In genomic region chr10:3891396-3891795, GRCh38 we compare ENCODE assay signal across 1 cellular context.
TF ChIP-seq lines count a peak whose summit lies in the region.

No MANE protein-coding gene starts in this region.

TF ChIP-seq in K562, 482 proteins besides CTCF, POLR2A, EP300 and RAD21 (continued from another document):
- no peak for TF ChIP-seq REST (CRISPR knock-in tag; IDR thresholded peaks at IDR 0.05; ENCODE audit: low read depth)
- no peak for TF ChIP-seq YY1 (IDR thresholded peaks at IDR 0.05; ENCODE audit: borderline replicate concordance in 1 of 3, control insufficient read depth in 1 of 3, extremely low read depth in 1 of 3, insufficient read depth in 3 of 3, insufficient read length in 1 of 3, insufficient replicate concordance in 2 of 3, low read depth in 1 of 3, low read length in 2 of 3)
- no peak for TF ChIP-seq BCL6 (CRISPR knock-in tag; IDR thresholded peaks at IDR 0.05)
- TF ChIP-seq TCF7L2 (IDR thresholded peaks at IDR 0.05; ENCODE audit: low read depth, low read length), result no peak
- no peak for TF ChIP-seq SMC3 (conservative IDR thresholded peaks at IDR 0.05; ENCODE audit: insufficient read depth, low read depth, low read length)
